In the genomic region with DNA sequence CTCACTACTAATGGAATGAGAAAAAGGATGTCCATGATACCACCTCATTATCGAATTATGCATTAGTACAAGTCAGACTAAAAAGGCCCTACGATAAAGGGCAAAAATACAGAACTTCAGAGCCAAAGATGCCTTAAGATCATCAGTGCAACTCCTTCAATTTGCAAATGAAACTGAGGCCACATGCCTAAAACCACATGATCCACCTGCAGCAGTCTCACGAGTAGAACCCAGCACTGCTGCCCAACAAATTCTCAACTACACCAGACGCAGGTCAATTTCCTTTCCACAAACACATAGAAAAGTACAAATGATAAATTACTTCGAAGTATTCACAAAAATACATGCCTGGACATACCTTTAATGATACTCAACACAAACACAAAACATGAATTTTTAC, we compare ENCODE assay signal across 16 cellular contexts.
"Had no signal": no experiment of that assay in that cellular context is flagged by ENCODE, and none has a peak within 500 bp of the region (broad histone marks: within the 10 kb centered on the region; RNA-seq: fewer than 3 reads in every experiment).

No MANE protein-coding gene starts in this region.

- H3K4me1 ChIP-seq: parathyroid adenoma had no signal

- H3K27me3 Mint-ChIP-seq: activated CD8-positive, alpha-beta memory T cell treated with anti-CD3 and anti-CD28 coated beads, Interleukin-2, amount 10 ng/mL, durations not matched to agents 7 days and 5 days; activated naive CD8-positive, alpha-beta T cell treated with anti-CD3 and anti-CD28 coated beads, Interleukin-2, amount 10 ng/mL, durations not matched to agents 7 days and 5 days; activated T-cell treated with anti-CD3 and anti-CD28 coated beads, Interleukin-2, amount 50 U/mL, for 24 hours had no signal

- H3K9me3 ChIP-seq: ascending aorta, breast epithelium, heart left ventricle, neutrophil, sigmoid colon, spleen had no signal

- H2AFZ ChIP-seq: parathyroid adenoma had no signal

- H3K9me3 Mint-ChIP-seq: activated naive CD8-positive, alpha-beta T cell treated with anti-CD3 and anti-CD28 coated beads, Interleukin-2, amount 10 ng/mL, durations not matched to agents 7 days and 5 days; activated T-cell treated with anti-CD3 and anti-CD28 coated beads, Interleukin-2, amount 50 U/mL, for 24 hours had no signal

- H3K9ac ChIP-seq: parathyroid adenoma had no signal

- H3K27ac Mint-ChIP-seq: activated CD8-positive, alpha-beta memory T cell treated with anti-CD3 and anti-CD28 coated beads, Interleukin-2, amount 10 ng/mL, durations not matched to agents 7 days and 5 days; activated naive CD8-positive, alpha-beta T cell treated with anti-CD3 and anti-CD28 coated beads, Interleukin-2, amount 10 ng/mL, durations not matched to agents 7 days and 5 days; activated T-cell treated with anti-CD3 and anti-CD28 coated beads, Interleukin-2, amount 50 U/mL, for 24 hours had no signal

- DNase-seq: activated CD4-positive, alpha-beta T cell treated with anti-CD3 and anti-CD28 coated beads, Interleukin-2, amount 50 U/mL, for 4 hours; activated CD4-positive, CD25-positive, alpha-beta regulatory T cell treated with anti-CD3 and anti-CD28 coated beads, Interleukin-2, amount 50 U/mL, for 72 hours; activated CD8-positive, alpha-beta memory T cell treated with anti-CD3 and anti-CD28 coated beads, Interleukin-2, amount 10 ng/mL, durations not matched to agents 7 days and 5 days; activated gamma-delta T cell; activated naive CD8-positive, alpha-beta T cell treated with anti-CD3 and anti-CD28 coated beads, Interleukin-2, amount 10 ng/mL, durations not matched to agents 7 days and 5 days; activated T-cell treated with anti-CD3 and anti-CD28 coated beads, Interleukin-2, amount 50 U/mL, for 24 hours; dermis blood vessel endothelial cell; heart left ventricle; left cardiac atrium; midbrain; sigmoid colon; spleen had no signal

- H3K4me3 Mint-ChIP-seq: activated CD8-positive, alpha-beta memory T cell treated with anti-CD3 and anti-CD28 coated beads, Interleukin-2, amount 10 ng/mL, durations not matched to agents 7 days and 5 days; activated naive CD8-positive, alpha-beta T cell treated with anti-CD3 and anti-CD28 coated beads, Interleukin-2, amount 10 ng/mL, durations not matched to agents 7 days and 5 days; activated T-cell treated with anti-CD3 and anti-CD28 coated beads, Interleukin-2, amount 50 U/mL, for 24 hours had no signal

- H3K27me3 ChIP-seq: ascending aorta, breast epithelium, heart left ventricle, neutrophil, sigmoid colon, spleen had no signal

- ATAC-seq: activated CD8-positive, alpha-beta memory T cell treated with anti-CD3 and anti-CD28 coated beads, Interleukin-2, amount 10 ng/mL, durations not matched to agents 7 days and 5 days; heart left ventricle had no signal

- H3K27ac ChIP-seq: ascending aorta, breast epithelium, heart left ventricle, parathyroid adenoma, sigmoid colon, spleen had no signal

- H3K36me3 Mint-ChIP-seq: activated CD8-positive, alpha-beta memory T cell treated with anti-CD3 and anti-CD28 coated beads, Interleukin-2, amount 10 ng/mL, durations not matched to agents 7 days and 5 days had no signal
